Comparison of ENCODE assay signal across 1 cellular context in genomic region chr15:55196458-55197361, GRCh38.
TF ChIP-seq lines count a peak whose summit lies in the region.

Gene RSL24D1 (minus strand): TSS chr15:55196941. CDS start chr15:55196890, 51 bp downstream.

TF ChIP-seq in HepG2, 621 proteins besides CTCF, POLR2A, EP300 and RAD21 (continued from another document and continues in another):
- TF ChIP-seq CENPT (CRISPR knock-in tag; IDR thresholded peaks at IDR 0.05; ENCODE audit: low read depth) (no peak), RELA (CRISPR knock-in tag; IDR thresholded peaks at IDR 0.05) (peak; percentile 25; the same call in 1 of the 2 replicates), PAXIP1 (CRISPR knock-in tag; conservative IDR thresholded peaks at IDR 0.05) (peak; percentile 45; the same call in 1 of the 2 replicates), DRAP1 (CRISPR knock-in tag; IDR thresholded peaks at IDR 0.05) (peak; percentile 85), MED1 (CRISPR knock-in tag; IDR thresholded peaks at IDR 0.05) (peak; percentile 71), PHF21A (CRISPR knock-in tag; IDR thresholded peaks at IDR 0.05) (peak; percentile 71), ZNF772 (CRISPR knock-in tag; IDR thresholded peaks at IDR 0.05) (peak; percentile 79; the same call in 1 of the 2 replicates), ZBTB1 (CRISPR knock-in tag; IDR thresholded peaks at IDR 0.05; ENCODE audit: borderline replicate concordance) (no peak), EEA1 (CRISPR knock-in tag; IDR thresholded peaks at IDR 0.05; ENCODE audit: borderline replicate concordance) (0 out of 2 replicates have a peak, but pooled peaks have one; percentile 64), ZNF574 (CRISPR knock-in tag; IDR thresholded peaks at IDR 0.05) (peak; percentile 98), POGZ (CRISPR knock-in tag; IDR thresholded peaks at IDR 0.05) (peak; percentile 85), SP1 (IDR thresholded peaks at IDR 0.05) (no peak), SP1 (CRISPR knock-in tag; IDR thresholded peaks at IDR 0.05) (peak; percentile 8; the same call in 1 of the 2 replicates), CSRNP1 (CRISPR knock-in tag; IDR thresholded peaks at IDR 0.05) (no peak), ZNF20 (CRISPR knock-in tag; IDR thresholded peaks at IDR 0.05) (no peak), CBX1 (IDR thresholded peaks at IDR 0.05; ENCODE audit: low read depth) (peak; percentile 84), SUZ12 (IDR thresholded peaks at IDR 0.05; ENCODE audit: low read depth, low read length) (no peak), ZSCAN31 (CRISPR knock-in tag; IDR thresholded peaks at IDR 0.05; ENCODE audit: low read depth) (peak; percentile 69; the same call in 1 of the 2 replicates), ARID5B (CRISPR knock-in tag; IDR thresholded peaks at IDR 0.05) (peak; percentile 60), NFE2 (CRISPR knock-in tag; IDR thresholded peaks at IDR 0.05) (no peak), TBX2 (CRISPR knock-in tag; IDR thresholded peaks at IDR 0.05; ENCODE audit: borderline replicate concordance) (peak; percentile 77; the same call in 1 of the 2 replicates), ZSCAN21 (CRISPR knock-in tag; IDR thresholded peaks at IDR 0.05; ENCODE audit: borderline replicate concordance) (peak; percentile 74; the same call in 1 of the 2 replicates), ZZZ3 (CRISPR knock-in tag; IDR thresholded peaks at IDR 0.05; ENCODE audit: borderline replicate concordance) (peak; percentile 89; the same call in 1 of the 2 replicates), FOXK1 (CRISPR knock-in tag; IDR thresholded peaks at IDR 0.05; ENCODE audit: borderline replicate concordance, low read depth) (peak; percentile 89; the same call in 1 of the 2 replicates), ZXDC (CRISPR knock-in tag; IDR thresholded peaks at IDR 0.05) (peak; percentile 86; the same call in 1 of the 2 replicates), NCOA2 (CRISPR knock-in tag; IDR thresholded peaks at IDR 0.05) (peak; percentile 46; the same call in 1 of the 2 replicates), HNF4A (CRISPR knock-in tag; IDR thresholded peaks at IDR 0.05) (no peak; the same call in 1 of the 2 replicates), ZNF614 (CRISPR knock-in tag; IDR thresholded peaks at IDR 0.05; ENCODE audit: borderline replicate concordance) (peak; percentile 44; the same call in 1 of the 2 replicates), CREBL2 (CRISPR knock-in tag; IDR thresholded peaks at IDR 0.05; ENCODE audit: borderline replicate concordance) (0 out of 2 replicates have a peak, but pooled peaks have one; percentile 27), ZBTB7B (CRISPR knock-in tag; IDR thresholded peaks at IDR 0.05) (no peak), ZBTB46 (CRISPR knock-in tag; IDR thresholded peaks at IDR 0.05; ENCODE audit: borderline replicate concordance) (no peak), FOXK2 (IDR thresholded peaks at IDR 0.05) (peak; percentile 82), ZNF331 (CRISPR knock-in tag; IDR thresholded peaks at IDR 0.05) (peak; percentile 70), XRCC5 (optimal IDR thresholded peaks at IDR 0.05; ENCODE audit: low read length) (peak; percentile 51), ZFP1 (CRISPR knock-in tag; IDR thresholded peaks at IDR 0.05) (no peak), ZNF883 (CRISPR knock-in tag; IDR thresholded peaks at IDR 0.05; ENCODE audit: not compliant biosample characterization) (peak; percentile 32), KDM2A (CRISPR knock-in tag; IDR thresholded peaks at IDR 0.05; ENCODE audit: borderline replicate concordance, low read depth) (peak; percentile 80; the same call in 1 of the 2 replicates), RBFOX2 (IDR thresholded peaks at IDR 0.05; ENCODE audit: low read depth, low read length) (peak; percentile 74), ZNF10 (CRISPR knock-in tag; IDR thresholded peaks at IDR 0.05; ENCODE audit: borderline replicate concordance, low read depth) (no peak), NONO (IDR thresholded peaks at IDR 0.05) (no peak), NONO (CRISPR knock-in tag; conservative IDR thresholded peaks at IDR 0.05) (peak; percentile 77; the same call in 1 of the 2 replicates), HDAC2 (CRISPR knock-in tag; IDR thresholded peaks at IDR 0.05) (peak; percentile 82; the same call in 1 of the 2 replicates), MTERF4 (CRISPR knock-in tag; IDR thresholded peaks at IDR 0.05) (0 out of 2 replicates have a peak, but pooled peaks have one; percentile 15), YY1 (IDR thresholded peaks at IDR 0.05; ENCODE audit: insufficient read depth, insufficient replicate concordance, low read depth, low read length) (no peak), HIVEP1 (CRISPR knock-in tag; IDR thresholded peaks at IDR 0.05) (no peak), MED13 (CRISPR knock-in tag; IDR thresholded peaks at IDR 0.05) (0 out of 2 replicates have a peak, but pooled peaks have one; percentile 55)
